Comparison of ENCODE assay signal across 20 cellular contexts in genomic region chr7:43465581-43466554, GRCh38.
DNase-seq lines count a peak whose midpoint lies in the region; ATAC-seq, FAIRE-seq and TF ChIP-seq lines count a peak whose summit lies in the region.
"Had no signal": no experiment of that assay in that cellular context is flagged by ENCODE, and none has a peak within 500 bp of the region (broad histone marks: within the 10 kb centered on the region; RNA-seq: fewer than 3 reads in every experiment).

No MANE protein-coding gene starts in this region.

- BruUV-seq in GM12878 (replicated peaks; lab: Mats Ljungman, UMichigan) = no TSS peak

- no peak for TF ChIP-seq EP300 in GM12878 (IDR thresholded peaks at IDR 0.05; ENCODE audit: borderline replicate concordance in 1 of 2, control insufficient read depth in 1 of 2, low read depth in 2 of 2, low read length in 2 of 2)

- no peak overlapping the region for H3K9ac ChIP-seq in DND-41 (ENCODE audit: low read depth, low read length)
- H3K9ac ChIP-seq in GM12878 (ENCODE audit: control insufficient read depth, insufficient read depth, low read length) = no peak overlapping the region

- in situ Hi-C loops in GM12878 (cut with MboI) = no loop called here

- no peaks in the 10 kb centered on the region for H3K27me3 ChIP-seq in DND-41 (ENCODE audit: insufficient read depth, low read length, poor library complexity)
- no peaks in the 10 kb centered on the region for H3K27me3 ChIP-seq in GM12878 (replicated peaks in 1 of 2; ENCODE audit: control insufficient read depth in 2 of 2, insufficient read depth in 2 of 2, low read length in 1 of 2)
- H3K27me3 ChIP-seq: ovary, Peyer's patch had no signal

- ATAC-seq in DND-41 (ENCODE audit: insufficient read depth, low read depth) (peak; percentile 70), GM12878 (no peak), GM18858 (IDR thresholded peaks at IDR 0.05; ENCODE audit: unreplicated experiment) (no peak), HG03571 (IDR thresholded peaks at IDR 0.05; ENCODE audit: unreplicated experiment) (no peak)
- ATAC-seq: activated CD8-positive, alpha-beta memory T cell treated with anti-CD3 and anti-CD28 coated beads, Interleukin-2, amount 10 ng/mL, durations not matched to agents 7 days and 5 days; stimulated activated naive CD8-positive, alpha-beta T cell treated with anti-CD3 and anti-CD28 coated beads, Interleukin-15, Interleukin-2, amounts not matched to agents 100 U/mL and 50 U/mL, for 24 hours had no signal

- WGBS in GM12878 (ENCODE audit: insufficient coverage, insufficient replicate concordance, low lambda C conversion rate, missing lambda C conversion rate) = 62% methylated on average over 11 of the region's 11 CpGs

- TF ChIP-seq RAD21 in GM12878 (IDR thresholded peaks at IDR 0.05; ENCODE audit: insufficient read depth, low read depth, low read length) = no peak

- no peaks in the 10 kb centered on the region for H3K9me3 ChIP-seq in DND-41 (ENCODE audit: insufficient read depth, low read length, severe bottlenecking)
- no peaks in the 10 kb centered on the region for H3K9me3 ChIP-seq in GM12878 (replicated peaks; ENCODE audit: control insufficient read depth, insufficient read depth, low read length)
- H3K9me3 ChIP-seq: ovary, Peyer's patch, spleen had no signal

- CTCF ChIA-PET in GM12878 (lab: Yijun Ruan, JAX) = interaction anchor here (0.9 to 1.4 kb wide), 3 partner anchors 9 to 12 kb away, joined by 3 to 6 read pairs (median 3); no protein-coding TSS in a partner anchor

- RAD21 ChIA-PET in GM12878 (lab: Charles Lee; ENCODE audit: unreplicated experiment) = no interaction called here

- H2AFZ ChIP-seq in DND-41 (ENCODE audit: low read depth, low read length) (no peak overlapping the region), GM12878 (ENCODE audit: control insufficient read depth, low read depth, low read length) (no peak overlapping the region)

- no peaks in the 10 kb centered on the region for H3K36me3 ChIP-seq in DND-41 (ENCODE audit: insufficient read depth, low read length)
- no peaks in the 10 kb centered on the region for H3K36me3 ChIP-seq in GM12878 (ENCODE audit: control insufficient read depth in 2 of 2, insufficient read depth in 2 of 2, low read length in 1 of 2)
- H3K36me3 ChIP-seq: ovary, Peyer's patch, spleen had no signal

- POLR2A ChIA-PET in GM12878 (lab: Charles Lee) = no interaction called here

- FAIRE-seq in GM12878 (lab: Jason Lieb, UNC) = no peak
- FAIRE-seq: frontal cortex had no signal

- intact Hi-C loops in GM12878 (cut with micrococcal nuclease; ENCODE audit: unreplicated experiment) = no loop called here

- H3K4me3 ChIP-seq in DND-41 (ENCODE audit: low read depth in 1 of 2, low read length in 2 of 2) = no peak overlapping the region
- H3K4me3 ChIP-seq in GM12878 = no peak overlapping the region
- H3K4me3 ChIP-seq: ovary, Peyer's patch, spleen had no signal

- H3K4me1 ChIP-seq in DND-41 (ENCODE audit: insufficient read depth, low read length) (peaks cover 18% of the 10 kb centered on the region), GM12878 (ENCODE audit: control insufficient read depth, insufficient read depth, low read length) (peaks cover 12% of the 10 kb centered on the region)
- H3K4me1 ChIP-seq: Peyer's patch had no signal

- no peak for DNase-seq in DND-41
- DNase-seq in MV-4-11 (lab: John Stamatoyannopoulos, UW) = peak; percentile 29
- no peak for DNase-seq in GM12878 (ENCODE audit: low read depth, low spot score)
- DNase-seq in kidney tubule cell (ENCODE audit: low spot score) = peak; percentile 29
- no peak for DNase-seq in HuH-7 (ENCODE audit: low spot score)
- no peak for DNase-seq in HT-29 (ENCODE audit: low spot score)
- DNase-seq: activated CD8-positive, alpha-beta memory T cell treated with anti-CD3 and anti-CD28 coated beads, Interleukin-2, amount 10 ng/mL, durations not matched to agents 7 days and 5 days; activated naive CD4-positive, alpha-beta T cell treated with Interleukin-2 at 50 U/mL for 16 hours; effector CD4-positive, alpha-beta T cell; immature natural killer cell; NCI-H1436; NCI-H510A treated with DMSO at 0.1 percent for 48 hours; ovary; Peyer's patch; spleen; stimulated activated naive CD8-positive, alpha-beta T cell treated with anti-CD3 and anti-CD28 coated beads, Interleukin-15, Interleukin-2, amounts not matched to agents 100 U/mL and 50 U/mL, for 24 hours; SW 1271 had no signal

- H4K20me1 ChIP-seq in DND-41 (ENCODE audit: insufficient read depth, low read length) = no peaks in the 10 kb centered on the region
- no peaks in the 10 kb centered on the region for H4K20me1 ChIP-seq in GM12878 (ENCODE audit: control insufficient read depth, insufficient read depth)

- SMC1A ChIA-PET in GM12878 (lab: Charles Lee; ENCODE audit: uncharacterized antibody, unreplicated experiment) = no interaction called here

- H3K4me2 ChIP-seq in DND-41 (ENCODE audit: insufficient read depth, low read length) (peak overlapping the region; percentile 18; the same call in 1 of the 2 replicates), GM12878 (ENCODE audit: control insufficient read depth, insufficient read depth) (no peak overlapping the region)

- TF ChIP-seq POLR2A in GM12878 (IDR thresholded peaks at IDR 0.05; ENCODE audit: low read depth, low read length) = no peak

- TF ChIP-seq CTCF in DND-41 (IDR thresholded peaks at IDR 0.05; ENCODE audit: borderline replicate concordance, extremely low read depth, low read length, poor library complexity, severe bottlenecking) (no peak), GM12878 (IDR thresholded peaks at IDR 0.05 in 2 of 3, conservative IDR thresholded peaks at IDR 0.05 in 1 of 3; ENCODE audit: control insufficient read depth in 2 of 3, extremely low read depth in 1 of 3, insufficient read depth in 1 of 3, low read depth in 3 of 3, low read length in 3 of 3) (no peak)

- H3K27ac ChIP-seq in DND-41 (ENCODE audit: low read length) (peak overlapping the region; percentile 66), GM12878 (ENCODE audit: control insufficient read depth, insufficient read depth) (no peak overlapping the region)
- H3K27ac ChIP-seq: ovary, Peyer's patch, spleen had no signal

- H3K79me2 ChIP-seq in DND-41 (ENCODE audit: insufficient read depth, low read length) = no peaks in the 10 kb centered on the region
- no peaks in the 10 kb centered on the region for H3K79me2 ChIP-seq in GM12878 (ENCODE audit: control insufficient read depth, insufficient read depth, low read length)

TF ChIP-seq in GM12878, 131 proteins besides CTCF, POLR2A, EP300 and RAD21:
- no peak for TF ChIP-seq PML (IDR thresholded peaks at IDR 0.05; ENCODE audit: low read length)
- TF ChIP-seq, protein P1, sequence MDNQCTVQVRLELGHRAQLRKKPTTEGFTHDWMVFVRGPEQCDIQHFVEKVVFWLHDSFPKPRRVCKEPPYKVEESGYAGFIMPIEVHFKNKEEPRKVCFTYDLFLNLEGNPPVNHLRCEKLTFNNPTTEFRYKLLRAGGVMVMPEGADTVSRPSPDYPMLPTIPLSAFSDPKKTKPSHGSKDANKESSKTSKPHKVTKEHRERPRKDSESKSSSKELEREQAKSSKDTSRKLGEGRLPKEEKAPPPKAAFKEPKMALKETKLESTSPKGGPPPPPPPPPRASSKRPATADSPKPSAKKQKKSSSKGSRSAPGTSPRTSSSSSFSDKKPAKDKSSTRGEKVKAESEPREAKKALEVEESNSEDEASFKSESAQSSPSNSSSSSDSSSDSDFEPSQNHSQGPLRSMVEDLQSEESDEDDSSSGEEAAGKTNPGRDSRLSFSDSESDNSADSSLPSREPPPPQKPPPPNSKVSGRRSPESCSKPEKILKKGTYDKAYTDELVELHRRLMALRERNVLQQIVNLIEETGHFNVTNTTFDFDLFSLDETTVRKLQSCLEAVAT (IDR thresholded peaks at IDR 0.05) = 0 out of 2 replicates have a peak, but pooled peaks have one; percentile 25

Comparison
In these comparisons a context has a peak if more than half of its experiments do, and no peak if none do; other contexts are left out.
1. DNase-seq: peak in MV-4-11 (single experiment) and kidney tubule cell (single experiment); none in DND-41 (single experiment), GM12878 (single experiment), HuH-7 (single experiment) and HT-29 (single experiment).